24 cellular contexts compared by ENCODE assay signal in genomic region chr9:23571414-23572104, GRCh38.
DNase-seq lines count a peak whose midpoint lies in the region; ATAC-seq and TF ChIP-seq lines count a peak whose summit lies in the region.
"Had no signal": no experiment of that assay in that cellular context is flagged by ENCODE, and none has a peak within 500 bp of the region (broad histone marks: within the 10 kb centered on the region; RNA-seq: fewer than 3 reads in every experiment).

No MANE protein-coding gene starts in this region.

- no peak overlapping the region for H3K4me3 Mint-ChIP-seq in GM23338
- H3K4me3 Mint-ChIP-seq in WTC11, result no peak overlapping the region
- no peak overlapping the region for H3K4me3 Mint-ChIP-seq in stimulated activated memory B cell treated with anti-CD40 and anti-IgM and Interleukin-4, amounts not matched to agents 10 μg/mL and 1 μg/mL and 100 μg/mL, for 72 hours
- H3K4me3 Mint-ChIP-seq: B cell, CD14-positive monocyte had no signal

- H3K27me3 Mint-ChIP-seq in GM23338 (ENCODE audit: insufficient read depth, low read depth, poor library complexity), result peaks cover 5% of the 10 kb centered on the region
- no peaks in the 10 kb centered on the region; the same call in 1 of the 2 replicates for H3K27me3 Mint-ChIP-seq in WTC11 (ENCODE audit: low read depth)
- H3K27me3 Mint-ChIP-seq in stimulated activated memory B cell treated with anti-CD40 and anti-IgM and Interleukin-4, amounts not matched to agents 10 μg/mL and 1 μg/mL and 100 μg/mL, for 72 hours, result no peaks in the 10 kb centered on the region
- H3K27me3 Mint-ChIP-seq: B cell had no signal

- no peak overlapping the region for H3K27ac ChIP-seq in GM23338 (ENCODE audit: low read depth)
- H3K27ac ChIP-seq: A549, Peyer's patch had no signal

- no peaks in the 10 kb centered on the region for H4K20me1 ChIP-seq in GM23338 (replicated peaks; ENCODE audit: insufficient read depth)

- H3K9me3 Mint-ChIP-seq in GM23338 (no peaks in the 10 kb centered on the region), WTC11 (no peaks in the 10 kb centered on the region)
- peaks cover 8% of the 10 kb centered on the region for H3K9me3 Mint-ChIP-seq in stimulated activated memory B cell treated with anti-CD40 and anti-IgM and Interleukin-4, amounts not matched to agents 10 μg/mL and 1 μg/mL and 100 μg/mL, for 72 hours

- DNase-seq in GM23338 (ENCODE audit: low spot score) (peak; percentile 43), WTC11 (ENCODE audit: low spot score) (no peak), NCI-H2107 (lab: John Stamatoyannopoulos, UW) (no peak), D341Med (ENCODE audit: low spot score) (no peak), SKM-1 treated with dmso at 0.1 percent for 144 hours (lab: John Stamatoyannopoulos, UW; ENCODE audit: unreplicated experiment) (no peak)
- DNase-seq: EL; GF-D8; HCEC 1CT; KBM-7; NCI-H1105; NCI-H146; NCI-H2029; NCI-H2171; NCI-H345; NCI-H524; NCI-H774; NK-92 treated with Interleukin-12 subunit alpha and Interleukin-12 subunit beta, amount 100 ng/mL, for 24 hours; Peyer's patch; T-helper 1 cell had no signal

- no peaks in the 10 kb centered on the region for H3K27me3 ChIP-seq in GM23338 (ENCODE audit: insufficient read depth)
- H3K27me3 ChIP-seq: Peyer's patch had no signal

- H3K4me2 ChIP-seq in GM23338, result no peak overlapping the region; the same call in 1 of the 2 replicates
- H3K4me2 ChIP-seq: A549 had no signal

- H3K4me1 ChIP-seq in GM23338 (ENCODE audit: insufficient read depth), result peaks cover 3% of the 10 kb centered on the region; the same call in 1 of the 2 replicates
- H3K4me1 ChIP-seq: A549, Peyer's patch had no signal

- peaks cover 9% of the 10 kb centered on the region for H3K9me2 ChIP-seq in GM23338 (ENCODE audit: insufficient read depth)

- H3K27ac Mint-ChIP-seq in GM23338 (no peak overlapping the region), WTC11 (no peak overlapping the region)
- no peak overlapping the region for H3K27ac Mint-ChIP-seq in stimulated activated memory B cell treated with anti-CD40 and anti-IgM and Interleukin-4, amounts not matched to agents 10 μg/mL and 1 μg/mL and 100 μg/mL, for 72 hours
- H3K27ac Mint-ChIP-seq: B cell, CD14-positive monocyte had no signal

- POLR2A ChIA-PET in WTC11 (lab: Charles Lee), result no interaction called here

- H3K36me3 Mint-ChIP-seq in GM23338 (ENCODE audit: low read depth), result no peaks in the 10 kb centered on the region
- no peaks in the 10 kb centered on the region for H3K36me3 Mint-ChIP-seq in WTC11
- H3K36me3 Mint-ChIP-seq in stimulated activated memory B cell treated with anti-CD40 and anti-IgM and Interleukin-4, amounts not matched to agents 10 μg/mL and 1 μg/mL and 100 μg/mL, for 72 hours, result no peaks in the 10 kb centered on the region
- H3K36me3 Mint-ChIP-seq: CD14-positive monocyte had no signal

- CTCF ChIA-PET in WTC11 (lab: Charles Lee), result no interaction called here

- TF ChIP-seq CTCF in GM23338 (conservative IDR thresholded peaks at IDR 0.05; ENCODE audit: low read depth in 2 of 2) (no peak), WTC11 (IDR thresholded peaks at IDR 0.05) (no peak)

- H2AFZ ChIP-seq in GM23338, result no peak overlapping the region

- no peaks in the 10 kb centered on the region for H3K79me2 ChIP-seq in GM23338 (replicated peaks; ENCODE audit: insufficient read depth)

- no peak overlapping the region for H3K4me3 ChIP-seq in GM23338
- H3K4me3 ChIP-seq: A549, Peyer's patch had no signal

- H3K4me1 Mint-ChIP-seq in GM23338 (peaks cover 18% of the 10 kb centered on the region), WTC11 (peaks cover 20% of the 10 kb centered on the region)
- no peaks in the 10 kb centered on the region for H3K4me1 Mint-ChIP-seq in stimulated activated memory B cell treated with anti-CD40 and anti-IgM and Interleukin-4, amounts not matched to agents 10 μg/mL and 1 μg/mL and 100 μg/mL, for 72 hours
- H3K4me1 Mint-ChIP-seq: B cell, CD14-positive monocyte had no signal

- ATAC-seq in GM18907 (IDR thresholded peaks at IDR 0.05; ENCODE audit: unreplicated experiment) (peak; percentile 58), GM23338 (peak; percentile 86), WTC11 (peak; percentile 88)
- ATAC-seq in stimulated activated memory B cell treated with anti-CD40 and anti-IgM and Interleukin-4, amounts not matched to agents 10 μg/mL and 1 μg/mL and 100 μg/mL, for 72 hours, result peak; percentile 48
- ATAC-seq: A549 had no signal

- H3K36me3 ChIP-seq in GM23338 (ENCODE audit: insufficient read depth), result no peaks in the 10 kb centered on the region
- H3K36me3 ChIP-seq: Peyer's patch had no signal

- H3F3A ChIP-seq in GM23338 (replicated peaks; ENCODE audit: low read depth), result no peaks in the 10 kb centered on the region

TF ChIP-seq in GM23338, 12 proteins besides CTCF, POLR2A, EP300 and RAD21:
- TF ChIP-seq EZH2 (IDR thresholded peaks at IDR 0.05; ENCODE audit: low read depth, unreplicated experiment) (no peak), NANOG (IDR thresholded peaks at IDR 0.05; ENCODE audit: borderline replicate concordance) (0 out of 2 replicates have a peak, but pooled peaks have one; percentile 34)

TF ChIP-seq in WTC11, 78 proteins besides CTCF, POLR2A, EP300 and RAD21:
- TF ChIP-seq CDX4 (CRISPR knock-in tag; IDR thresholded peaks at IDR 0.05; ENCODE audit: borderline replicate concordance) (no peak), EMX1 (CRISPR knock-in tag; IDR thresholded peaks at IDR 0.05) (no peak), FOXK1 (CRISPR knock-in tag; IDR thresholded peaks at IDR 0.05) (no peak), CREB1 (CRISPR knock-in tag; IDR thresholded peaks at IDR 0.05) (no peak), ZMAT4 (CRISPR knock-in tag; IDR thresholded peaks at IDR 0.05) (no peak), HMGXB4 (CRISPR knock-in tag; IDR thresholded peaks at IDR 0.05) (no peak), KAT7 (CRISPR knock-in tag; IDR thresholded peaks at IDR 0.05; ENCODE audit: borderline replicate concordance) (no peak), HMGA2 (CRISPR knock-in tag; IDR thresholded peaks at IDR 0.05) (no peak)
